16 cellular contexts compared by ENCODE assay signal in genomic region chr1:10696977-10697376, GRCh38.
DNase-seq lines count a peak whose midpoint lies in the region; ATAC-seq, FAIRE-seq and TF ChIP-seq lines count a peak whose summit lies in the region.
"Had no signal": no experiment of that assay in that cellular context is flagged by ENCODE, and none has a peak within 500 bp of the region (broad histone marks: within the 10 kb centered on the region; RNA-seq: fewer than 3 reads in every experiment).

No MANE protein-coding gene starts in this region.

- H2AFZ ChIP-seq in astrocyte (ENCODE audit: low read depth, low read length) = no peak overlapping the region

- ATAC-seq in HG02884 (IDR thresholded peaks at IDR 0.05; ENCODE audit: unreplicated experiment) (no peak), HG03175 (IDR thresholded peaks at IDR 0.05; ENCODE audit: unreplicated experiment) (no peak)
- ATAC-seq: natural killer cell had no signal

- H3K4me3 ChIP-seq in astrocyte (ENCODE audit: insufficient read depth, low read depth, low read length) = no peak overlapping the region

- TF ChIP-seq CTCF in astrocyte (IDR thresholded peaks at IDR 0.05; ENCODE audit: insufficient read depth, low read depth, low read length) = no peak

- peaks cover 2% of the 10 kb centered on the region for H3K36me3 Mint-ChIP-seq in astrocyte (ENCODE audit: low read depth, unreplicated experiment)
- H3K36me3 Mint-ChIP-seq: activated naive CD8-positive, alpha-beta T cell treated with anti-CD3 and anti-CD28 coated beads, Interleukin-2, amount 10 ng/mL, durations not matched to agents 7 days and 5 days; natural killer cell had no signal

- peaks cover 39% of the 10 kb centered on the region for H3K27me3 Mint-ChIP-seq in astrocyte (ENCODE audit: low read depth, unreplicated experiment)

- H3K4me3 Mint-ChIP-seq in astrocyte (ENCODE audit: unreplicated experiment) = no peak overlapping the region

- H3K4me1 Mint-ChIP-seq in astrocyte (ENCODE audit: low read depth, unreplicated experiment) = peaks cover 5% of the 10 kb centered on the region

- no peaks in the 10 kb centered on the region for H3K79me2 ChIP-seq in astrocyte (ENCODE audit: insufficient read depth, low read length)

- no peaks in the 10 kb centered on the region for H3K36me3 ChIP-seq in astrocyte (ENCODE audit: insufficient read depth, low read length)

- H3K27ac ChIP-seq in astrocyte (ENCODE audit: low read depth, low read length) = no peak overlapping the region

- no peak overlapping the region for H3K9ac ChIP-seq in astrocyte (ENCODE audit: low read length)

- no peaks in the 10 kb centered on the region for H3K9me3 Mint-ChIP-seq in astrocyte (ENCODE audit: unreplicated experiment)
- H3K9me3 Mint-ChIP-seq: activated naive CD8-positive, alpha-beta T cell treated with anti-CD3 and anti-CD28 coated beads, Interleukin-2, amount 10 ng/mL, durations not matched to agents 7 days and 5 days; CD14-positive monocyte; natural killer cell had no signal

- no peak overlapping the region for H3K4me2 ChIP-seq in astrocyte (ENCODE audit: low read length)

- no peak overlapping the region for H3K27ac Mint-ChIP-seq in astrocyte (ENCODE audit: unreplicated experiment)
- H3K27ac Mint-ChIP-seq: activated naive CD8-positive, alpha-beta T cell treated with anti-CD3 and anti-CD28 coated beads, Interleukin-2, amount 10 ng/mL, durations not matched to agents 7 days and 5 days had no signal

- H4K20me1 ChIP-seq in astrocyte (ENCODE audit: insufficient read depth, low read length) = no peaks in the 10 kb centered on the region

- H3K9me3 ChIP-seq in astrocyte (ENCODE audit: insufficient read depth, low read depth, low read length) = no peaks in the 10 kb centered on the region

- peak; percentile 36 for DNase-seq in EH (ENCODE audit: low read depth)
- peak; percentile 25 for DNase-seq in RPMI7951 (ENCODE audit: low read depth)
- peak; percentile 27 for DNase-seq in astrocyte (ENCODE audit: low read depth)
- peak; percentile 5 to 14 for DNase-seq in stimulated activated CD4-positive, alpha-beta T cell treated with anti-CD3 and anti-CD28 coated beads, Interleukin-1b, Interleukin-23, amount 100 ng/mL, for 4 hours (ENCODE audit: low read depth in 2 of 2)
- no peak for DNase-seq in GOT3 (lab: John Stamatoyannopoulos, UW)
- no peak for DNase-seq in NCI-H2227 (lab: John Stamatoyannopoulos, UW; ENCODE audit: unreplicated experiment)
- DNase-seq: activated naive CD8-positive, alpha-beta T cell treated with anti-CD3 and anti-CD28 coated beads, Interleukin-2, amount 10 ng/mL, durations not matched to agents 7 days and 5 days; cortex of kidney; islet precursor cell; natural killer cell; NCI-H1048; substantia nigra had no signal

- H3K4me1 ChIP-seq in astrocyte (ENCODE audit: insufficient read depth, low read length) = no peaks in the 10 kb centered on the region

- peaks cover 17% of the 10 kb centered on the region for H3K27me3 ChIP-seq in astrocyte (ENCODE audit: insufficient read depth, low read length)

- no peak for FAIRE-seq in astrocyte (lab: Jason Lieb, UNC)
- FAIRE-seq: TTC549 had no signal

Comparison
In these comparisons a context has a peak if more than half of its experiments do, and no peak if none do; other contexts are left out.
1. DNase-seq: peak in EH (single experiment), RPMI7951 (single experiment), astrocyte (single experiment) and stimulated activated CD4-positive, alpha-beta T cell treated with anti-CD3 and anti-CD28 coated beads, Interleukin-1b, Interleukin-23, amount 100 ng/mL, for 4 hours (2 of 2); none in GOT3 (single experiment) and NCI-H2227 (single experiment).